ENCODE assay signal across 33 cellular contexts in genomic region chr1:46160212-46160611, GRCh38. TPM values are rescaled to one million over a fixed set of nuclear protein-coding genes. Genes with fewer than 3 reads are reported as not detected.
"Had no signal": no experiment of that assay in that cellular context is flagged by ENCODE, and none has a peak within 500 bp of the region (broad histone marks: within the 10 kb centered on the region; RNA-seq: fewer than 3 reads in every experiment).

No MANE protein-coding gene starts in this region.

- H3K4me3 ChIP-seq: coronary artery, gastrocnemius medialis, heart left ventricle had no signal

- ATAC-seq: activated T-cell treated with anti-CD3 and anti-CD28 coated beads, Interleukin-2, amount 50 U/mL, for 4 hours; activated T-helper 17 cell treated with anti-CD3 and anti-CD28 coated beads, Interleukin-2, amount 50 U/mL, for 72 hours; esophagus mucosa; foreskin keratinocyte; gastrocnemius medialis; heart left ventricle; WTC11 had no signal

- H3K27ac ChIP-seq: brain microvascular endothelial cell, coronary artery, dorsolateral prefrontal cortex, foreskin keratinocyte, gastrocnemius medialis, heart left ventricle, VCaP had no signal

- H3K9me3 ChIP-seq: gastrocnemius medialis, heart left ventricle had no signal

- H3K27me3 ChIP-seq: brain microvascular endothelial cell, dorsolateral prefrontal cortex, gastrocnemius medialis, heart left ventricle had no signal

- H3K36me3 ChIP-seq: brain microvascular endothelial cell, gastrocnemius medialis, heart left ventricle had no signal

- DNase-seq: activated CD4-positive, alpha-beta memory T cell treated with anti-CD3 and anti-CD28 coated beads, Interleukin-2, amount 10 ng/mL, durations not matched to agents 7 days and 5 days; activated CD4-positive, alpha-beta T cell treated with anti-CD3 and anti-CD28 coated beads for 1 hour; activated CD4-positive, alpha-beta T cell treated with anti-CD3 and anti-CD28 coated beads for 4 hours; activated CD4-positive, alpha-beta T cell treated with anti-CD3 and anti-CD28 coated beads, Interleukin-2, amount 10 ng/mL, durations not matched to agents 7 days and 5 days; activated CD4-positive, alpha-beta T cell treated with anti-CD3 and anti-CD28 coated beads, Interleukin-2, amount 50 U/mL, for 4 hours; activated CD8-positive, alpha-beta memory T cell treated with anti-CD3 and anti-CD28 coated beads, Interleukin-2, amount 50 U/mL, for 48 hours; activated effector memory CD4-positive, alpha-beta T cell treated with Interleukin-2 at 50 U/mL for 16 hours; activated gamma-delta T cell treated with Interleukin-2 at 50 U/mL for 16 hours; activated naive CD4-positive, alpha-beta T cell treated with anti-CD3 and anti-CD28 coated beads, Interleukin-2, amount 50 U/mL, for 16 hours; activated naive CD4-positive, alpha-beta T cell treated with Interleukin-2 at 50 U/mL for 16 hours; activated T-cell treated with anti-CD3 and anti-CD28 coated beads for 4 hours; activated T-cell treated with anti-CD3 and anti-CD28 coated beads, Interleukin-2, amount 50 U/mL, for 4 hours; amniotic stem cell; anterior cingulate cortex; brain microvascular endothelial cell; dorsolateral prefrontal cortex; effector memory CD4-positive, alpha-beta T cell; endodermal cell; foreskin keratinocyte; gastrocnemius medialis; glutamatergic neuron; heart left ventricle had no signal

- H3K4me1 ChIP-seq: foreskin keratinocyte, gastrocnemius medialis had no signal

RNA-seq across cellular contexts. Expression of gene TSPAN1, which starts 14.7 kb away (rescaled TPM):
- total RNA-seq: activated CD4-positive, alpha-beta memory T cell treated with anti-CD3 and anti-CD28 coated beads, Interleukin-2, amount 10 ng/mL, durations not matched to agents 7 days and 5 days; activated CD4-positive, alpha-beta T cell treated with anti-CD3 and anti-CD28 coated beads, Interleukin-2, amount 10 ng/mL, durations not matched to agents 7 days and 5 days; activated T-helper 17 cell treated with anti-CD3 and anti-CD28 coated beads, Interleukin-2, amount 50 U/mL, for 72 hours; endodermal cell had no signal

RNA-seq across cellular contexts. Expression of gene P3R3URF, which starts 16.1 kb away (rescaled TPM):
- total RNA-seq: activated CD4-positive, alpha-beta memory T cell treated with anti-CD3 and anti-CD28 coated beads, Interleukin-2, amount 10 ng/mL, durations not matched to agents 7 days and 5 days; activated CD4-positive, alpha-beta T cell treated with anti-CD3 and anti-CD28 coated beads, Interleukin-2, amount 10 ng/mL, durations not matched to agents 7 days and 5 days; activated T-cell treated with anti-CD3 and anti-CD28 coated beads, Interleukin-2, amount 50 U/mL, for 4 hours; activated T-helper 17 cell treated with anti-CD3 and anti-CD28 coated beads, Interleukin-2, amount 50 U/mL, for 72 hours; astrocyte; bronchial epithelial cell; cardiac septum; cerebellum; dorsolateral prefrontal cortex; endodermal cell; epithelial cell of proximal tubule; esophagus mucosa; foreskin keratinocyte; gastrocnemius medialis; heart left ventricle; WTC11 had no signal
- polyA plus RNA-seq: adipose tissue, foreskin keratinocyte, heart left ventricle had no signal

RNA-seq across cellular contexts. Expression of gene LURAP1, which starts 42.9 kb away (rescaled TPM):
- total RNA-seq: activated CD4-positive, alpha-beta T cell treated with anti-CD3 and anti-CD28 coated beads, Interleukin-2, amount 10 ng/mL, durations not matched to agents 7 days and 5 days; activated T-cell treated with anti-CD3 and anti-CD28 coated beads, Interleukin-2, amount 50 U/mL, for 4 hours had no signal
